19 cellular contexts compared by ENCODE assay signal in genomic region chr21:25756190-25756932, GRCh38. TPM values are rescaled to one million over a fixed set of nuclear protein-coding genes. Genes with fewer than 3 reads are reported as not detected.
DNase-seq lines count a peak whose midpoint lies in the region; ATAC-seq and TF ChIP-seq lines count a peak whose summit lies in the region.
"Had no signal": no experiment of that assay in that cellular context is flagged by ENCODE, and none has a peak within 500 bp of the region (broad histone marks: within the 10 kb centered on the region; RNA-seq: fewer than 3 reads in every experiment).

No MANE protein-coding gene starts in this region.

- H3K9ac ChIP-seq in endodermal cell (ENCODE audit: extremely low read depth, low read length, poor library complexity, severe bottlenecking) = no peak overlapping the region

- H3K9me3 Mint-ChIP-seq in endodermal cell = no peaks in the 10 kb centered on the region
- H3K9me3 Mint-ChIP-seq: dendritic cell treated with granulocyte-macrophage colony-stimulating factor and Interleukin-4, amounts not matched to agents 40 ng/mL and 50 ng/mL, for 4 days had no signal

- H3K36me3 Mint-ChIP-seq in endodermal cell (ENCODE audit: low read depth) = peaks cover 50% of the 10 kb centered on the region

- peak in 1 of 12 donors; percentile 14 for TF ChIP-seq CTCF in heart left ventricle (IDR thresholded peaks at IDR 0.05)
- TF ChIP-seq CTCF in endodermal cell (conservative IDR thresholded peaks at IDR 0.05) = no peak
- TF ChIP-seq CTCF in thoracic aorta (IDR thresholded peaks at IDR 0.05) = no peak

- H3K4me3 ChIP-seq in heart left ventricle (peak overlapping the region in 9 of 12 donors; percentile 4 to 35 (median 17)), endodermal cell (ENCODE audit: low read length) (no peak overlapping the region), thoracic aorta (peak overlapping the region; percentile 14)
- H3K4me3 ChIP-seq: esophagus muscularis mucosa had no signal

- H3K9me3 ChIP-seq in heart left ventricle = no peaks in the 10 kb centered on the region
- H3K9me3 ChIP-seq in endodermal cell (ENCODE audit: control insufficient read depth, low read length) = no peaks in the 10 kb centered on the region
- no peaks in the 10 kb centered on the region for H3K9me3 ChIP-seq in thoracic aorta
- H3K9me3 ChIP-seq: esophagus muscularis mucosa had no signal

- ATAC-seq in heart left ventricle (peak in 1 of 4 donors; percentile 36), Right ventricle myocardium superior (ENCODE audit: poor library complexity) (no peak), HG02870 (IDR thresholded peaks at IDR 0.05; ENCODE audit: unreplicated experiment) (peak; percentile 37), thoracic aorta (ENCODE audit: insufficient number of reproducible peaks, low FRiP score, low read depth) (no peak), HG03521 (IDR thresholded peaks at IDR 0.05; ENCODE audit: unreplicated experiment) (no peak), GM18873 (IDR thresholded peaks at IDR 0.05; ENCODE audit: low FRiP score, unreplicated experiment) (no peak)

- no peak for TF ChIP-seq POLR2A in heart left ventricle (IDR thresholded peaks at IDR 0.05)

- H3K4me1 ChIP-seq in heart left ventricle = peaks cover 0 to 18% (median 0%) of the 10 kb centered on the region in 12 donors
- H3K4me1 ChIP-seq in endodermal cell (ENCODE audit: control insufficient read depth, insufficient read depth, low read length) = no peaks in the 10 kb centered on the region
- H3K4me1 ChIP-seq in thoracic aorta (ENCODE audit: control insufficient read depth in 1 of 2, low read depth in 2 of 2) = peaks cover 3 to 12% of the 10 kb centered on the region in 2 donors

- H3K27ac Mint-ChIP-seq in endodermal cell = peak overlapping the region; percentile 37
- H3K27ac Mint-ChIP-seq: dendritic cell treated with granulocyte-macrophage colony-stimulating factor and Interleukin-4, amounts not matched to agents 40 ng/mL and 50 ng/mL, for 4 days had no signal

- H3K27ac ChIP-seq in heart left ventricle = peak overlapping the region in 10 of 12 donors; percentile 2 to 61 (median 40)
- H3K27ac ChIP-seq in endodermal cell (ENCODE audit: low read depth, low read length) = no peak overlapping the region
- no peak overlapping the region for H3K27ac ChIP-seq in thoracic aorta
- H3K27ac ChIP-seq: HL-60 had no signal

- H3K36me3 ChIP-seq in heart left ventricle (peaks cover 0 to 76% (median 64%) of the 10 kb centered on the region in 9 donors), endodermal cell (ENCODE audit: control insufficient read depth, insufficient read depth, low read length) (peaks cover 75% of the 10 kb centered on the region), thoracic aorta (peaks cover 26% of the 10 kb centered on the region)

- 51 to 68% (median 62%) methylated on average over 6 of the region's 6 CpGs for WGBS in heart left ventricle, 4 donors
- WGBS in endodermal cell (ENCODE audit: insufficient coverage in 1 of 2, insufficient read length in 1 of 2), 2 experiments = 92 to 94% methylated on average over 5 of the region's 6 CpGs

- H3K27me3 Mint-ChIP-seq in endodermal cell (ENCODE audit: insufficient read depth) = no peaks in the 10 kb centered on the region
- H3K27me3 Mint-ChIP-seq: dendritic cell treated with granulocyte-macrophage colony-stimulating factor and Interleukin-4, amounts not matched to agents 40 ng/mL and 50 ng/mL, for 4 days had no signal

- no peaks in the 10 kb centered on the region for H3K4me1 Mint-ChIP-seq in endodermal cell

- H3K27me3 ChIP-seq in heart left ventricle (no peaks in the 10 kb centered on the region), endodermal cell (ENCODE audit: control insufficient read depth, insufficient read depth, low read length, poor library complexity, severe bottlenecking) (no peaks in the 10 kb centered on the region), thoracic aorta (replicated peaks; ENCODE audit: insufficient read depth) (no peaks in the 10 kb centered on the region)
- H3K27me3 ChIP-seq: esophagus muscularis mucosa had no signal

- DNase-seq in heart left ventricle = no peak
- DNase-seq in Right ventricle myocardium superior = no peak
- no peak for DNase-seq in endodermal cell
- no peak for DNase-seq in thoracic aorta (ENCODE audit: low spot score)
- DNase-seq in islet precursor cell = no peak
- DNase-seq: activated CD4-positive, alpha-beta T cell treated with anti-CD3 and anti-CD28 coated beads, Interleukin-2, amount 50 U/mL, for 48 hours; activated effector memory CD4-positive, alpha-beta T cell treated with anti-CD3 and anti-CD28 coated beads, Interleukin-2, amount 50 U/mL, for 16 hours; head of caudate nucleus; Kasumi-1; NCI-H1417 treated with DMSO at 0.1 percent for 48 hours; NCI-H2227 treated with DMSO at 0.1 percent for 48 hours; stimulated activated naive CD4-positive, alpha-beta T cell treated with Interleukin-2 at 50 U/mL for 16 hours; T1000 had no signal

- intact Hi-C loops in heart left ventricle (cut with DNase I) (no loop called here), Right ventricle myocardium superior (cut with DNase I) (no loop called here)

- H3K4me3 Mint-ChIP-seq in endodermal cell = no peak overlapping the region
- H3K4me3 Mint-ChIP-seq: dendritic cell treated with granulocyte-macrophage colony-stimulating factor and Interleukin-4, amounts not matched to agents 40 ng/mL and 50 ng/mL, for 4 days had no signal

RNA-seq across cellular contexts. Expression of gene GABPA, which starts 21.6 kb away (rescaled TPM):
- total RNA-seq in heart left ventricle (10 to 100 TPM in 8 of 9 donors, 1 to 10 TPM in 1; 9.0 to 20.6 (median 15.6) TPM), Right ventricle myocardium superior (15.5 TPM), endodermal cell (10 to 100 TPM; 30.4 to 35.3 TPM), thoracic aorta (10 to 100 TPM; 14.9 to 35.9 TPM)
- polyA plus RNA-seq in heart left ventricle = 1 to 10 TPM; 6.1 to 7.2 TPM
- 32.3 TPM for polyA plus RNA-seq in endodermal cell (2013, experiment 1 of 2)
- 33.4 TPM for polyA plus RNA-seq in endodermal cell (2013, experiment 2 of 2)

RNA-seq across cellular contexts. Expression of gene ATP5PF, which starts 21.7 kb away (rescaled TPM):
- total RNA-seq in heart left ventricle = 100 to 1,000 TPM; 479 to 989 (median 653) TPM
- polyA plus RNA-seq in heart left ventricle = 1,000 to 10,000 TPM in 1 of 2 donors, 100 to 1,000 TPM in 1; 719 to 1,745 TPM
- total RNA-seq in Right ventricle myocardium superior = 940 TPM
- 100 to 1,000 TPM; 126 to 131 TPM for total RNA-seq in endodermal cell
- 211 TPM for polyA plus RNA-seq in endodermal cell (2013, experiment 1 of 2)
- 212 TPM for polyA plus RNA-seq in endodermal cell (2013, experiment 2 of 2)
- total RNA-seq in thoracic aorta = 10 to 100 TPM; 27.8 to 44.0 TPM

Comparison
In these comparisons a context has a peak if more than half of its experiments do, and no peak if none do; other contexts are left out.
1. H3K27ac ChIP-seq: peak in heart left ventricle (10 of 12); none in endodermal cell (single experiment) and thoracic aorta (0 of 2).